ENCODE assay signal across 16 cellular contexts in genomic region chr3:75101329-75102147, GRCh38.
DNase-seq lines count a peak whose midpoint lies in the region.
"Had no signal": no experiment of that assay in that cellular context is flagged by ENCODE, and none has a peak within 500 bp of the region (broad histone marks: within the 10 kb centered on the region; RNA-seq: fewer than 3 reads in every experiment).

No MANE protein-coding gene starts in this region.

- H3K9me3 ChIP-seq in MG63 (no peaks in the 10 kb centered on the region), ectodermal cell (ENCODE audit: control insufficient read depth, low read length) (no peaks in the 10 kb centered on the region)

- H3K27ac ChIP-seq in ectodermal cell (ENCODE audit: insufficient read depth, low read depth, low read length, poor library complexity, severe bottlenecking), result peak overlapping the region; percentile 66
- H3K27ac ChIP-seq: left ventricle myocardium inferior, parathyroid adenoma had no signal

- H3K36me3 ChIP-seq in MG63, result no peaks in the 10 kb centered on the region
- H3K36me3 ChIP-seq in ectodermal cell (ENCODE audit: control insufficient read depth, insufficient read depth, low read length), result no peaks in the 10 kb centered on the region
- H3K36me3 ChIP-seq: left ventricle myocardium inferior had no signal

- WGBS in ectodermal cell, 2 experiments, result 42 to 47% methylated on average over 11 of the region's 11 CpGs

- H3K27me3 ChIP-seq in MG63 (no peaks in the 10 kb centered on the region), ectodermal cell (ENCODE audit: control insufficient read depth, insufficient read depth, low read length, poor library complexity, severe bottlenecking) (no peaks in the 10 kb centered on the region)

- DNase-seq in MG63, result peak; percentile 0
- DNase-seq in iPS-NIHi7 (ENCODE audit: extremely low spot score), result peak; percentile 52
- peak; percentile 79 for DNase-seq in retina
- no peak for DNase-seq in germinal center (ENCODE audit: low spot score)
- DNase-seq in NCI-H146 treated with DMSO at 0.1 percent for 48 hours (lab: John Stamatoyannopoulos, UW; ENCODE audit: unreplicated experiment), result no peak
- no peak for DNase-seq in activated CD4-positive, alpha-beta T cell treated with anti-CD3 and anti-CD28 coated beads, Interleukin-2, amount 50 U/mL, for 4 hours
- DNase-seq in NCI-H1436 treated with DMSO at 0.1 percent for 48 hours (lab: John Stamatoyannopoulos, UW), result no peak
- DNase-seq: activated CD4-positive, CD25-positive, alpha-beta regulatory T cell treated with anti-CD3 and anti-CD28 coated beads, Interleukin-2, amount 50 U/mL, for 72 hours; CD8-positive, alpha-beta memory T cell; left ventricle myocardium inferior; NCI-H187; NCI-H510A; stimulated activated naive CD8-positive, alpha-beta T cell treated with anti-CD3 and anti-CD28 coated beads, Interleukin-15, amount 100 ng/mL, for 72 hours; T1000 had no signal

- peaks cover 15% of the 10 kb centered on the region for H3K4me1 ChIP-seq in ectodermal cell (ENCODE audit: control insufficient read depth, insufficient read depth, low read length)
- H3K4me1 ChIP-seq: left ventricle myocardium inferior, parathyroid adenoma had no signal

- H3K4me3 ChIP-seq in MG63 (no peak overlapping the region), ectodermal cell (ENCODE audit: insufficient read depth, low read depth, low read length) (no peak overlapping the region)
- H3K4me3 ChIP-seq: left ventricle myocardium inferior had no signal

Comparison
In these comparisons a context has a peak if more than half of its experiments do, and no peak if none do; other contexts are left out.
1. DNase-seq: peak in MG63 (single experiment), iPS-NIHi7 (single experiment) and retina (single experiment); none in germinal center (single experiment), NCI-H146 treated with DMSO at 0.1 percent for 48 hours (single experiment), activated CD4-positive, alpha-beta T cell treated with anti-CD3 and anti-CD28 coated beads, Interleukin-2, amount 50 U/mL, for 4 hours (0 of 2) and NCI-H1436 treated with DMSO at 0.1 percent for 48 hours (single experiment).